In genomic region chr2:60440761-60441160, GRCh38 we compare ENCODE assay signal across 14 cellular contexts.
"Had no signal": no experiment of that assay in that cellular context is flagged by ENCODE, and none has a peak within 500 bp of the region (broad histone marks: within the 10 kb centered on the region; RNA-seq: fewer than 3 reads in every experiment).

No MANE protein-coding gene starts in this region.

- H3K27ac Mint-ChIP-seq: activated CD4-positive, alpha-beta memory T cell treated with anti-CD3 and anti-CD28 coated beads, Interleukin-2, amount 10 ng/mL, durations not matched to agents 7 days and 5 days; activated CD8-positive, alpha-beta memory T cell treated with anti-CD3 and anti-CD28 coated beads, Interleukin-2, amount 10 ng/mL, durations not matched to agents 7 days and 5 days; activated naive CD8-positive, alpha-beta T cell treated with anti-CD3 and anti-CD28 coated beads for 36 hours had no signal

- DNase-seq: activated CD4-positive, alpha-beta memory T cell treated with anti-CD3 and anti-CD28 coated beads, Interleukin-2, amount 10 ng/mL, durations not matched to agents 7 days and 5 days; activated CD4-positive, alpha-beta T cell treated with anti-CD3 and anti-CD28 coated beads for 4 hours; activated CD8-positive, alpha-beta memory T cell treated with anti-CD3 and anti-CD28 coated beads, Interleukin-2, amount 10 ng/mL, durations not matched to agents 7 days and 5 days; activated naive CD4-positive, alpha-beta T cell; activated naive CD8-positive, alpha-beta T cell treated with anti-CD3 and anti-CD28 coated beads for 36 hours; amniotic stem cell; hippocampal formation; occipital lobe; posterior cingulate gyrus; retina; stimulated activated naive CD4-positive, alpha-beta T cell treated with Interleukin-2 at 50 U/mL for 16 hours; T-helper 2 cell; thyroid gland had no signal

- H3K36me3 Mint-ChIP-seq: activated CD8-positive, alpha-beta memory T cell treated with anti-CD3 and anti-CD28 coated beads, Interleukin-2, amount 10 ng/mL, durations not matched to agents 7 days and 5 days; activated naive CD8-positive, alpha-beta T cell treated with anti-CD3 and anti-CD28 coated beads for 36 hours had no signal

- ATAC-seq: activated CD8-positive, alpha-beta memory T cell treated with anti-CD3 and anti-CD28 coated beads, Interleukin-2, amount 10 ng/mL, durations not matched to agents 7 days and 5 days; left lobe of liver had no signal

- H3K4me1 ChIP-seq: thyroid gland had no signal

- H3K27me3 Mint-ChIP-seq: activated CD4-positive, alpha-beta memory T cell treated with anti-CD3 and anti-CD28 coated beads, Interleukin-2, amount 10 ng/mL, durations not matched to agents 7 days and 5 days; activated CD8-positive, alpha-beta memory T cell treated with anti-CD3 and anti-CD28 coated beads, Interleukin-2, amount 10 ng/mL, durations not matched to agents 7 days and 5 days; activated naive CD8-positive, alpha-beta T cell treated with anti-CD3 and anti-CD28 coated beads for 36 hours had no signal

- H3K4me1 Mint-ChIP-seq: activated CD4-positive, alpha-beta memory T cell treated with anti-CD3 and anti-CD28 coated beads, Interleukin-2, amount 10 ng/mL, durations not matched to agents 7 days and 5 days; activated CD8-positive, alpha-beta memory T cell treated with anti-CD3 and anti-CD28 coated beads, Interleukin-2, amount 10 ng/mL, durations not matched to agents 7 days and 5 days; activated naive CD8-positive, alpha-beta T cell treated with anti-CD3 and anti-CD28 coated beads for 36 hours had no signal

- H3K4me3 Mint-ChIP-seq: activated CD4-positive, alpha-beta memory T cell treated with anti-CD3 and anti-CD28 coated beads, Interleukin-2, amount 10 ng/mL, durations not matched to agents 7 days and 5 days; activated CD8-positive, alpha-beta memory T cell treated with anti-CD3 and anti-CD28 coated beads, Interleukin-2, amount 10 ng/mL, durations not matched to agents 7 days and 5 days; activated naive CD8-positive, alpha-beta T cell treated with anti-CD3 and anti-CD28 coated beads for 36 hours had no signal

- H3K4me3 ChIP-seq: thyroid gland had no signal

- H3K9me3 Mint-ChIP-seq: activated CD4-positive, alpha-beta memory T cell treated with anti-CD3 and anti-CD28 coated beads, Interleukin-2, amount 10 ng/mL, durations not matched to agents 7 days and 5 days; activated naive CD8-positive, alpha-beta T cell treated with anti-CD3 and anti-CD28 coated beads for 36 hours had no signal

- H3K27me3 ChIP-seq: thyroid gland had no signal

- H3K9me3 ChIP-seq: thyroid gland had no signal

- H3K27ac ChIP-seq: thyroid gland had no signal

- H3K36me3 ChIP-seq: thyroid gland had no signal
